ENCODE assay signal across 8 cellular contexts in genomic region chr17:58200024-58200633, GRCh38. TPM values are rescaled to one million over a fixed set of nuclear protein-coding genes. Genes with fewer than 3 reads are reported as not detected.
A peak's percentile ranks its signal among the peaks of the same experiment; 100 is the strongest.
DNase-seq lines count a peak whose midpoint lies in the region; ATAC-seq lines count a peak whose summit lies in the region.

No MANE protein-coding gene starts in this region.

- DNase-seq in ELF-1 (ENCODE audit: low read depth, low spot score) (peak; percentile 84), HuH-7 (ENCODE audit: low spot score) (peak; percentile 70), SJSA1 (ENCODE audit: low read depth in 1 of 2, low spot score in 2 of 2) (peak; percentile 43 to 81), iPS DF 19.7 (ENCODE audit: low read depth, low spot score) (peak; percentile 54)
- DNase-seq in activated naive CD4-positive, alpha-beta T cell treated with Interleukin-2 at 50 U/mL for 16 hours, result peak; percentile 63
- DNase-seq in stimulated activated CD4-positive, alpha-beta T cell treated with anti-CD3 and anti-CD28 coated beads, Interleukin-4, amount 100 ng/mL, for 48 hours (ENCODE audit: low read depth in 2 of 2), result peak; percentile 55 to 61

- H3K9me3 ChIP-seq in SJSA1 (replicated peaks), result no peaks in the 10 kb centered on the region

- H3K27me3 ChIP-seq in SJSA1 (replicated peaks), result peaks cover 45% of the 10 kb centered on the region

- H3K27ac ChIP-seq in SJSA1, result no peak overlapping the region

- H3K36me3 ChIP-seq in SJSA1, result no peaks in the 10 kb centered on the region

- ATAC-seq in GM21723 (IDR thresholded peaks at IDR 0.05; ENCODE audit: unreplicated experiment) (no peak), HG03521 (IDR thresholded peaks at IDR 0.05; ENCODE audit: unreplicated experiment) (no peak)

- no peaks in the 10 kb centered on the region for H3K4me1 ChIP-seq in SJSA1 (replicated peaks)

- no peak overlapping the region for H3K4me3 ChIP-seq in SJSA1

RNA-seq across cellular contexts. Expression of gene EPX, which starts 7.6 kb away (rescaled TPM):
- not detected in 2 replicates for total RNA-seq in SJSA1 (2014; rRNA removed; shearing (Covaris generic))

RNA-seq across cellular contexts. Expression of gene MKS1, which starts 18.9 kb away (rescaled TPM):
- 6.5 and 15.9 TPM in 2 replicates for total RNA-seq in SJSA1 (2014; rRNA removed; shearing (Covaris generic))

RNA-seq across cellular contexts. Expression of gene OR4D2, which starts 33.3 kb away (rescaled TPM):
- not detected in 2 replicates for total RNA-seq in SJSA1 (2014; rRNA removed; shearing (Covaris generic))

RNA-seq across cellular contexts. Expression of gene LPO, which starts 38.3 kb away (rescaled TPM):
- not detected in 2 replicates for total RNA-seq in SJSA1 (2014; rRNA removed; shearing (Covaris generic))

RNA-seq across cellular contexts. Expression of gene OR4D1, which starts 51.9 kb away (rescaled TPM):
- total RNA-seq in SJSA1 (2014; rRNA removed; shearing (Covaris generic)), result 0.03 TPM in 1 of 2 replicates, not detected in the other
